ENCODE assay signal across 24 cellular contexts in genomic region chr4:53917719-53918118, GRCh38.
DNase-seq lines count a peak whose midpoint lies in the region; FAIRE-seq and TF ChIP-seq lines count a peak whose summit lies in the region.
"Had no signal": no experiment of that assay in that cellular context is flagged by ENCODE, and none has a peak within 500 bp of the region (broad histone marks: within the 10 kb centered on the region; RNA-seq: fewer than 3 reads in every experiment).

No MANE protein-coding gene starts in this region.

- TF ChIP-seq CTCF in astrocyte (IDR thresholded peaks at IDR 0.05; ENCODE audit: insufficient read depth, low read depth, low read length) (no peak), keratinocyte (optimal IDR thresholded peaks at IDR 0.05 in 1 of 3, IDR thresholded peaks at IDR 0.05 in 1 of 3, conservative IDR thresholded peaks at IDR 0.05 in 1 of 3; ENCODE audit: extremely low read depth in 1 of 3, insufficient read depth in 2 of 3, low read length in 3 of 3) (no peak), mesothelial cell of epicardium (IDR thresholded peaks at IDR 0.05; ENCODE audit: unreplicated experiment) (no peak)

- H3K9ac ChIP-seq in astrocyte (ENCODE audit: low read length) (no peak overlapping the region), keratinocyte (ENCODE audit: control insufficient read depth, extremely low read depth, insufficient read depth, low read length) (peak overlapping the region; percentile 67)

- FAIRE-seq in astrocyte (lab: Jason Lieb, UNC) (peak; percentile 69), keratinocyte (lab: Jason Lieb, UNC) (peak; percentile 98), HTR-8/SVneo (lab: Jason Lieb, UNC) (no peak)
- FAIRE-seq: D721Med, small intestine had no signal

- H4K20me1 ChIP-seq in astrocyte (ENCODE audit: insufficient read depth, low read length) (no peaks in the 10 kb centered on the region), keratinocyte (ENCODE audit: control insufficient read depth, extremely low read depth, insufficient read depth, low read length) (no peaks in the 10 kb centered on the region)

- dilution Hi-C loops in keratinocyte (cut with MboI; ENCODE audit: extremely low pct_ligation_motif_present, low sequenced_read_pairs), result no loop called here

- no peaks in the 10 kb centered on the region for H3K36me3 ChIP-seq in astrocyte (ENCODE audit: insufficient read depth, low read length)
- H3K36me3 ChIP-seq in keratinocyte (ENCODE audit: control insufficient read depth in 2 of 2, extremely low read depth in 1 of 2, insufficient read depth in 2 of 2, low read length in 2 of 2), result no peaks in the 10 kb centered on the region
- H3K36me3 ChIP-seq: gastrocnemius medialis, left lung, vagina had no signal

- H3K27ac ChIP-seq in astrocyte (ENCODE audit: low read depth, low read length) (no peak overlapping the region), keratinocyte (ENCODE audit: control insufficient read depth, insufficient read depth, low read length) (peak overlapping the region; percentile 97)
- H3K27ac ChIP-seq: C4-2B, gastrocnemius medialis, HL-60, left lung, vagina had no signal

- H3K27ac Mint-ChIP-seq in astrocyte (ENCODE audit: unreplicated experiment) (no peak overlapping the region), mesothelial cell of epicardium (no peak overlapping the region)
- H3K27ac Mint-ChIP-seq: activated CD8-positive, alpha-beta T cell treated with anti-CD3 and anti-CD28 coated beads, Interleukin-2, amount 10 ng/mL, durations not matched to agents 7 days and 5 days; activated naive CD4-positive, alpha-beta T cell treated with anti-CD3 and anti-CD28 coated beads, Interleukin-2, amount 50 U/mL, for 24 hours; H9; immature natural killer cell; natural killer cell; stimulated activated memory B cell treated with anti-CD40 and anti-IgM and Interleukin-4, amounts not matched to agents 10 μg/mL and 1 μg/mL and 100 μg/mL, for 72 hours had no signal

- H3K27me3 ChIP-seq in astrocyte (ENCODE audit: insufficient read depth, low read length) (no peaks in the 10 kb centered on the region), keratinocyte (ENCODE audit: control insufficient read depth, extremely low read depth, insufficient read depth, low read length) (no peaks in the 10 kb centered on the region)
- H3K27me3 ChIP-seq: gastrocnemius medialis, left lung, vagina had no signal

- H3K4me1 ChIP-seq in astrocyte (ENCODE audit: insufficient read depth, low read length) (peaks cover 17% of the 10 kb centered on the region), keratinocyte (ENCODE audit: control insufficient read depth, extremely low read depth, insufficient read depth, low read length) (peaks cover 62% of the 10 kb centered on the region)
- H3K4me1 ChIP-seq: gastrocnemius medialis had no signal

- H3K4me2 ChIP-seq in astrocyte (ENCODE audit: low read length) (no peak overlapping the region), keratinocyte (ENCODE audit: control insufficient read depth, extremely low read depth, insufficient read depth, low read depth, low read length) (peak overlapping the region; percentile 81)

- H3K9me3 ChIP-seq in astrocyte (ENCODE audit: insufficient read depth, low read depth, low read length) (no peaks in the 10 kb centered on the region), keratinocyte (ENCODE audit: control insufficient read depth, low read depth, low read length) (no peaks in the 10 kb centered on the region)
- H3K9me3 ChIP-seq: gastrocnemius medialis, left lung, vagina had no signal

- H3K4me3 Mint-ChIP-seq in astrocyte (ENCODE audit: unreplicated experiment), result no peak overlapping the region
- H3K4me3 Mint-ChIP-seq in mesothelial cell of epicardium, result no peak overlapping the region
- H3K4me3 Mint-ChIP-seq: activated CD8-positive, alpha-beta T cell treated with anti-CD3 and anti-CD28 coated beads, Interleukin-2, amount 10 ng/mL, durations not matched to agents 7 days and 5 days; activated naive CD4-positive, alpha-beta T cell treated with anti-CD3 and anti-CD28 coated beads, Interleukin-2, amount 50 U/mL, for 24 hours; H9; immature natural killer cell; natural killer cell; stimulated activated memory B cell treated with anti-CD40 and anti-IgM and Interleukin-4, amounts not matched to agents 10 μg/mL and 1 μg/mL and 100 μg/mL, for 72 hours had no signal

- H3K27me3 Mint-ChIP-seq in astrocyte (ENCODE audit: low read depth, unreplicated experiment), result peaks cover 2% of the 10 kb centered on the region
- H3K27me3 Mint-ChIP-seq in mesothelial cell of epicardium (ENCODE audit: low read depth), result peaks cover 3% of the 10 kb centered on the region

- H3K36me3 Mint-ChIP-seq in astrocyte (ENCODE audit: low read depth, unreplicated experiment) (peaks cover 2% of the 10 kb centered on the region), mesothelial cell of epicardium (no peaks in the 10 kb centered on the region)
- H3K36me3 Mint-ChIP-seq: activated naive CD4-positive, alpha-beta T cell treated with anti-CD3 and anti-CD28 coated beads, Interleukin-2, amount 50 U/mL, for 24 hours; immature natural killer cell; natural killer cell; stimulated activated memory B cell treated with anti-CD40 and anti-IgM and Interleukin-4, amounts not matched to agents 10 μg/mL and 1 μg/mL and 100 μg/mL, for 72 hours had no signal

- H3K9me1 ChIP-seq in keratinocyte (ENCODE audit: control insufficient read depth, extremely low read depth, insufficient read depth, low read length), result no peaks in the 10 kb centered on the region

- DNase-seq in CD1c-positive myeloid dendritic cell (ENCODE audit: extremely low spot score), result peak; percentile 23
- peak; percentile 80 for DNase-seq in HPDE6-E6E7 (ENCODE audit: extremely low spot score)
- DNase-seq in astrocyte (ENCODE audit: low read depth), result peak; percentile 29
- DNase-seq in keratinocyte (ENCODE audit: low read depth, low spot score), result peak; percentile 83
- DNase-seq in mesothelial cell of epicardium (ENCODE audit: low spot score in 2 of 2, unreplicated experiment in 2 of 2), result no peak
- no peak for DNase-seq in HTR-8/SVneo (ENCODE audit: insufficient read length, low spot score)
- no peak for DNase-seq in NCI-H226
- DNase-seq: activated CD8-positive, alpha-beta T cell treated with anti-CD3 and anti-CD28 coated beads, Interleukin-2, amount 10 ng/mL, durations not matched to agents 7 days and 5 days; activated T-cell treated with anti-CD3 and anti-CD28 coated beads, Interleukin-2, amount 50 U/mL, for 1 hour; gastrocnemius medialis; H9; hippocampal formation; immature natural killer cell; left lung; natural killer cell; NCI-H2107; SIG-M5; small intestine had no signal

- H2AFZ ChIP-seq in astrocyte (ENCODE audit: low read depth, low read length), result no peak overlapping the region
- no peak overlapping the region for H2AFZ ChIP-seq in keratinocyte (ENCODE audit: control insufficient read depth, low read length)

- peaks cover 20% of the 10 kb centered on the region for H3K4me1 Mint-ChIP-seq in astrocyte (ENCODE audit: low read depth, unreplicated experiment)
- peaks cover 3% of the 10 kb centered on the region for H3K4me1 Mint-ChIP-seq in mesothelial cell of epicardium
- H3K4me1 Mint-ChIP-seq: activated naive CD4-positive, alpha-beta T cell treated with anti-CD3 and anti-CD28 coated beads, Interleukin-2, amount 50 U/mL, for 24 hours; immature natural killer cell; natural killer cell; stimulated activated memory B cell treated with anti-CD40 and anti-IgM and Interleukin-4, amounts not matched to agents 10 μg/mL and 1 μg/mL and 100 μg/mL, for 72 hours had no signal

- H3K79me2 ChIP-seq in astrocyte (ENCODE audit: insufficient read depth, low read length), result no peaks in the 10 kb centered on the region
- no peaks in the 10 kb centered on the region for H3K79me2 ChIP-seq in keratinocyte (ENCODE audit: control insufficient read depth, insufficient read depth, low read length)

- H3K4me3 ChIP-seq in astrocyte (ENCODE audit: insufficient read depth, low read depth, low read length) (no peak overlapping the region), keratinocyte (ENCODE audit: control insufficient read depth in 2 of 3, extremely low read depth in 1 of 3, insufficient read depth in 2 of 3, low read depth in 1 of 3, low read length in 3 of 3) (peak overlapping the region in 1 of 3 experiments; percentile 9)
- H3K4me3 ChIP-seq: gastrocnemius medialis, left lung, vagina had no signal

- no peaks in the 10 kb centered on the region for H3K9me3 Mint-ChIP-seq in astrocyte (ENCODE audit: unreplicated experiment)
- H3K9me3 Mint-ChIP-seq in mesothelial cell of epicardium, result no peaks in the 10 kb centered on the region
- H3K9me3 Mint-ChIP-seq: activated naive CD4-positive, alpha-beta T cell treated with anti-CD3 and anti-CD28 coated beads, Interleukin-2, amount 50 U/mL, for 24 hours; H9; immature natural killer cell; natural killer cell; stimulated activated memory B cell treated with anti-CD40 and anti-IgM and Interleukin-4, amounts not matched to agents 10 μg/mL and 1 μg/mL and 100 μg/mL, for 72 hours had no signal

Comparison
In these comparisons a context has a peak if more than half of its experiments do, and no peak if none do; other contexts are left out.
1. DNase-seq: peak in CD1c-positive myeloid dendritic cell (single experiment), HPDE6-E6E7 (single experiment), astrocyte (single experiment) and keratinocyte (single experiment); none in mesothelial cell of epicardium (0 of 2), HTR-8/SVneo (single experiment) and NCI-H226 (single experiment).